8 cellular contexts compared by ENCODE assay signal in genomic region chr19:10701955-10702307, GRCh38. TPM values are rescaled to one million over a fixed set of nuclear protein-coding genes. Genes with fewer than 3 reads are reported as not detected.
DNase-seq lines count a peak whose midpoint lies in the region; ATAC-seq and TF ChIP-seq lines count a peak whose summit lies in the region.

No MANE protein-coding gene starts in this region.

- peaks cover 6% of the 10 kb centered on the region for H3K27me3 Mint-ChIP-seq in activated CD8-positive, alpha-beta T cell treated with anti-CD3 and anti-CD28 coated beads, Interleukin-2, amount 10 ng/mL, durations not matched to agents 7 days and 5 days (ENCODE audit: low read depth)

- H3K36me3 Mint-ChIP-seq in activated CD8-positive, alpha-beta T cell treated with anti-CD3 and anti-CD28 coated beads, Interleukin-2, amount 10 ng/mL, durations not matched to agents 7 days and 5 days (ENCODE audit: low read depth) = peaks cover 2% of the 10 kb centered on the region

- H3K4me1 ChIP-seq in BE2C (no peaks in the 10 kb centered on the region), cardiac muscle cell (ENCODE audit: low read depth) (peaks cover 3% of the 10 kb centered on the region), psoas muscle (peaks cover 11% of the 10 kb centered on the region)

- H3K9me3 ChIP-seq in BE2C = no peaks in the 10 kb centered on the region
- no peaks in the 10 kb centered on the region for H3K9me3 ChIP-seq in KOPT-K1 (ENCODE audit: insufficient read depth, low read length, poor library complexity, severe bottlenecking)
- H3K9me3 ChIP-seq in cardiac muscle cell (ENCODE audit: low read depth) = no peaks in the 10 kb centered on the region
- H3K9me3 ChIP-seq in psoas muscle = no peaks in the 10 kb centered on the region

- CTCF ChIA-PET in activated CD8-positive, alpha-beta T cell treated with anti-CD3 and anti-CD28 coated beads, Interleukin-2, amount 10 ng/mL, durations not matched to agents 7 days and 5 days (lab: Charles Lee) = interaction anchor here (0.7 to 8.6 kb wide), 18 partner anchors 15 to 296 kb away, joined by 3 to 135 read pairs (median 6); partner anchors contain the start of gene DNM2

- peak; percentile 32 for ATAC-seq in GM18505 (IDR thresholded peaks at IDR 0.05; ENCODE audit: unreplicated experiment)
- peak; percentile 34 for ATAC-seq in activated CD8-positive, alpha-beta T cell treated with anti-CD3 and anti-CD28 coated beads, Interleukin-2, amount 10 ng/mL, durations not matched to agents 7 days and 5 days
- peak in 3 of 4 donors; percentile 18 to 26 (median 24) for ATAC-seq in psoas muscle
- no peak for ATAC-seq in GM21367 (IDR thresholded peaks at IDR 0.05; ENCODE audit: unreplicated experiment)

- WGBS in psoas muscle, 3 donors = 8 to 9% (median 9%) methylated on average over 21 of the region's 21 CpGs

- H3K4me3 Mint-ChIP-seq in activated CD8-positive, alpha-beta T cell treated with anti-CD3 and anti-CD28 coated beads, Interleukin-2, amount 10 ng/mL, durations not matched to agents 7 days and 5 days = peak overlapping the region; percentile 80

- H3K27ac Mint-ChIP-seq in activated CD8-positive, alpha-beta T cell treated with anti-CD3 and anti-CD28 coated beads, Interleukin-2, amount 10 ng/mL, durations not matched to agents 7 days and 5 days = peak overlapping the region; percentile 74

- POLR2A ChIA-PET in activated CD8-positive, alpha-beta T cell treated with anti-CD3 and anti-CD28 coated beads, Interleukin-2, amount 10 ng/mL, durations not matched to agents 7 days and 5 days (lab: Charles Lee) = interaction anchor here (0.7 to 2.8 kb wide), 10 partner anchors 13 to 297 kb away, joined by 3 to 8 read pairs (median 4); no protein-coding TSS in a partner anchor

- intact Hi-C loops in psoas muscle (cut with DNase I) = no loop called here

- DNase-seq in BE2C (peak; percentile 70), cardiac muscle cell (ENCODE audit: low read depth in 1 of 2, low spot score in 1 of 2) (peak in 1 of 2 donors; percentile 58), psoas muscle (no peak), foreskin melanocyte (no peak)
- DNase-seq in activated CD8-positive, alpha-beta T cell treated with anti-CD3 and anti-CD28 coated beads, Interleukin-2, amount 10 ng/mL, durations not matched to agents 7 days and 5 days = peak; percentile 47

- TF ChIP-seq CTCF in BE2C (IDR thresholded peaks at IDR 0.05; ENCODE audit: low read depth, low read length) = no peak
- no peak for TF ChIP-seq CTCF in cardiac muscle cell (IDR thresholded peaks at IDR 0.05; ENCODE audit: low read depth, low read length)
- no peak for TF ChIP-seq CTCF in psoas muscle (IDR thresholded peaks at IDR 0.05)

- peaks cover 12% of the 10 kb centered on the region for H3K4me1 Mint-ChIP-seq in activated CD8-positive, alpha-beta T cell treated with anti-CD3 and anti-CD28 coated beads, Interleukin-2, amount 10 ng/mL, durations not matched to agents 7 days and 5 days (ENCODE audit: low read depth)

- H3K27ac ChIP-seq in KOPT-K1 (ENCODE audit: low read depth, low read length, poor library complexity, severe bottlenecking) (peak overlapping the region; percentile 70), cardiac muscle cell (peak overlapping the region; percentile 48), psoas muscle (peak overlapping the region; percentile 82)

- no peaks in the 10 kb centered on the region for H3K9me3 Mint-ChIP-seq in activated CD8-positive, alpha-beta T cell treated with anti-CD3 and anti-CD28 coated beads, Interleukin-2, amount 10 ng/mL, durations not matched to agents 7 days and 5 days (ENCODE audit: insufficient read depth)

- no peak for TF ChIP-seq POLR2A in GM18505 (IDR thresholded peaks at IDR 0.05; ENCODE audit: borderline replicate concordance, extremely low read depth, insufficient read depth, insufficient read length)

- H3K27me3 ChIP-seq in BE2C (no peaks in the 10 kb centered on the region), cardiac muscle cell (no peaks in the 10 kb centered on the region), psoas muscle (ENCODE audit: insufficient read depth in 3 of 3, low read length in 2 of 3) (no peaks in the 10 kb centered on the region)

- H3K36me3 ChIP-seq in BE2C (peaks cover 15% of the 10 kb centered on the region), KOPT-K1 (ENCODE audit: insufficient read depth, low read length) (peaks cover 4% of the 10 kb centered on the region; the same call in 1 of the 2 replicates), cardiac muscle cell (no peaks in the 10 kb centered on the region), psoas muscle (ENCODE audit: insufficient read depth in 1 of 2, low read depth in 1 of 2) (peaks cover 0 to 27% of the 10 kb centered on the region in 2 donors)

- H3K4me3 ChIP-seq in BE2C (ENCODE audit: low read depth, low read length) = peak overlapping the region; percentile 95
- H3K4me3 ChIP-seq in cardiac muscle cell = peak overlapping the region; percentile 52
- peak overlapping the region; percentile 96 for H3K4me3 ChIP-seq in psoas muscle

RNA-seq across cellular contexts. Expression of gene QTRT1, which starts 0.7 kb away (rescaled TPM):
- polyA plus RNA-seq in BE2C (2012; ENCODE audit: insufficient read depth, insufficient read length, low read depth) = 169 TPM
- 10 to 100 TPM; 36.5 to 36.6 TPM for total RNA-seq in activated CD8-positive, alpha-beta T cell treated with anti-CD3 and anti-CD28 coated beads, Interleukin-2, amount 10 ng/mL, durations not matched to agents 7 days and 5 days
- total RNA-seq in cardiac muscle cell = 30.6 and 35.0 TPM in 2 replicates
- polyA plus RNA-seq in cardiac muscle cell = 70.8 and 84.1 TPM in 2 replicates
- total RNA-seq in psoas muscle = 10 to 100 TPM; 24.7 to 28.8 (median 27.1) TPM
- polyA plus RNA-seq in psoas muscle = 10 to 100 TPM; 15.9 to 33.4 (median 28.6) TPM

RNA-seq across cellular contexts. Expression of gene DNM2, which starts 15.9 kb away (rescaled TPM):
- 173 TPM for polyA plus RNA-seq in BE2C (2012; ENCODE audit: insufficient read depth, insufficient read length, low read depth)
- 100 to 1,000 TPM; 239 to 240 TPM for total RNA-seq in activated CD8-positive, alpha-beta T cell treated with anti-CD3 and anti-CD28 coated beads, Interleukin-2, amount 10 ng/mL, durations not matched to agents 7 days and 5 days
- total RNA-seq in cardiac muscle cell (122 and 124 TPM in 2 replicates), psoas muscle (100 to 1,000 TPM; 117 to 143 (median 130) TPM)
- polyA plus RNA-seq in cardiac muscle cell (132 and 146 TPM in 2 replicates), psoas muscle (100 to 1,000 TPM in 1 of 3 donors, 10 to 100 TPM in 2; 70.6 to 149 (median 74.1) TPM)

RNA-seq across cellular contexts. Expression of gene ILF3, which starts 47.8 kb away (rescaled TPM):
- 341 TPM for polyA plus RNA-seq in BE2C (2012; ENCODE audit: insufficient read depth, insufficient read length, low read depth)
- 100 to 1,000 TPM; 407 to 408 TPM for total RNA-seq in activated CD8-positive, alpha-beta T cell treated with anti-CD3 and anti-CD28 coated beads, Interleukin-2, amount 10 ng/mL, durations not matched to agents 7 days and 5 days
- total RNA-seq in cardiac muscle cell (180 and 224 TPM in 2 replicates), psoas muscle (100 to 1,000 TPM; 112 to 189 (median 157) TPM)
- polyA plus RNA-seq in cardiac muscle cell (181 and 191 TPM in 2 replicates), psoas muscle (100 to 1,000 TPM in 2 of 3 donors, 10 to 100 TPM in 1; 70.6 to 148 (median 139) TPM)

Comparison
In these comparisons a context has a peak if more than half of its experiments do, and no peak if none do; other contexts are left out.
1. DNase-seq: peak in BE2C (single experiment) and activated CD8-positive, alpha-beta T cell treated with anti-CD3 and anti-CD28 coated beads, Interleukin-2, amount 10 ng/mL, durations not matched to agents 7 days and 5 days (single experiment); none in psoas muscle (0 of 2) and foreskin melanocyte (single experiment).
2. Peak in every context shown above with its lines, with median percentiles within 50 percentile points of each other: H3K4me3 ChIP-seq and H3K27ac ChIP-seq.